Comparison of ENCODE assay signal across 30 cellular contexts in the genomic region with DNA sequence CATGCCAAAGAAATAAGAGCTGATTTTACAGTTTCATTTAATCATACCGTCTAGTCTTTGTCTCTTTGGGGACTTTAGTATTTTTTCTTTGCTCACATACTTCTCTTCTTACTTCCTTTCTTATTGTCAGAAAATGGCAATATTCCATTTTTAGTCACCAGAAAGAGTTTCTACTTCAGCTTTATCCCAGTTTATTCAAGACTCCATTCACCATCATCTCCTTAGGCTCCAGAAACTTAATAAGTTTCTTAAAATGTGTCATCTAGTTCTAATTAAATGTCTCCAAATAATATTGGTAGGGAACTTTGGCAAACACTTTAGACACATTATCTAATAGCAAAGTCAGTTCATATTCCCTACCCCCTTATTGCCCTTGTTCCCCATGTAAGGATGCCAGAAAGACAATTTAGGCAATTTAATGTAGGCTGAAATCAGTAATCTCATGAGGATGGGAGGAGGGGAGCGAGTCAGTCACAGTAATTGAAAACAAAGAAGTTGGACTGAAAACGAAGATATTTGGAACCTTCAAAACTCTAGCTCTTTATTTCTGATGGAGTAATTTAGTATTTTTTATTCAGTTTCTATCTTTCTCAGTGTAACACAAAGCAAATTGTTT. TPM values are rescaled to one million over a fixed set of nuclear protein-coding genes. Genes with fewer than 3 reads are reported as not detected.
"Had no signal": no experiment of that assay in that cellular context is flagged by ENCODE, and none has a peak within 500 bp of the region (broad histone marks: within the 10 kb centered on the region; RNA-seq: fewer than 3 reads in every experiment).

No MANE protein-coding gene starts in this region.

- H3K27ac ChIP-seq: RWPE1 had no signal

- H3K27ac Mint-ChIP-seq: activated B cell treated with CpG ODN at 0.5 μM for 24 hours; activated CD4-positive, alpha-beta T cell treated with anti-CD3 and anti-CD28 coated beads, Interleukin-2, amount 10 ng/mL, durations not matched to agents 24 days and 14 days; activated naive CD4-positive, alpha-beta T cell treated with anti-CD3 and anti-CD28 coated beads for 36 hours; activated naive CD8-positive, alpha-beta T cell; IgD-negative memory B cell; T-helper 17 cell had no signal

- H3K9me3 Mint-ChIP-seq: activated B cell treated with CpG ODN at 0.5 μM for 24 hours; activated T-cell treated with anti-CD3 and anti-CD28 coated beads, Interleukin-2, amount 50 U/mL, for 4 hours had no signal

- H3K4me3 Mint-ChIP-seq: activated B cell treated with CpG ODN at 0.5 μM for 24 hours; activated CD4-positive, alpha-beta T cell treated with anti-CD3 and anti-CD28 coated beads, Interleukin-2, amount 10 ng/mL, durations not matched to agents 24 days and 14 days; activated naive CD4-positive, alpha-beta T cell treated with anti-CD3 and anti-CD28 coated beads for 36 hours; activated naive CD8-positive, alpha-beta T cell; activated T-cell treated with anti-CD3 and anti-CD28 coated beads, Interleukin-2, amount 50 U/mL, for 4 hours; IgD-negative memory B cell; T-helper 17 cell had no signal

- H3K4me1 Mint-ChIP-seq: activated B cell treated with CpG ODN at 0.5 μM for 24 hours; activated CD4-positive, alpha-beta T cell treated with anti-CD3 and anti-CD28 coated beads, Interleukin-2, amount 10 ng/mL, durations not matched to agents 24 days and 14 days; IgD-negative memory B cell; T-helper 17 cell had no signal

- ATAC-seq: activated T-cell treated with anti-CD3 and anti-CD28 coated beads, Interleukin-2, amount 50 U/mL, for 4 hours; Panc1; T-helper 17 cell had no signal

- H3K27me3 Mint-ChIP-seq: activated naive CD8-positive, alpha-beta T cell had no signal

- DNase-seq: activated B cell treated with CpG ODN at 0.5 μM for 24 hours; activated CD4-positive, alpha-beta T cell treated with anti-CD3 and anti-CD28 coated beads for 1 hour; activated CD4-positive, alpha-beta T cell treated with anti-CD3 and anti-CD28 coated beads, Interleukin-2, amount 10 ng/mL, durations not matched to agents 24 days and 14 days; activated CD4-positive, alpha-beta T cell treated with anti-CD3 and anti-CD28 coated beads, Interleukin-2, amount 50 U/mL, for 48 hours; activated CD8-positive, alpha-beta memory T cell treated with anti-CD3 and anti-CD28 coated beads for 24 hours; activated effector memory CD4-positive, alpha-beta T cell treated with anti-CD3 and anti-CD28 coated beads, Interleukin-2, amount 50 U/mL, for 16 hours; activated naive CD4-positive, alpha-beta T cell treated with anti-CD3 and anti-CD28 coated beads for 36 hours; activated T-cell treated with anti-CD3 and anti-CD28 coated beads, Interleukin-2, amount 50 U/mL, for 4 hours; caudate nucleus; KG1; NCI-H1092; NCI-H1694; NCI-H2029; NCI-H2107; NCI-H2171 treated with DMSO at 0.1 percent for 48 hours; NCI-H226; NCI-H510A treated with DMSO at 0.1 percent for 48 hours; NCI-H69; NK-92 treated with Interleukin-12 subunit alpha and Interleukin-12 subunit beta, amount 100 ng/mL, for 24 hours; OCI-M1; SHP77 treated with DMSO at 0.1 percent for 48 hours; T-helper 17 cell; T-helper 9 cell had no signal

RNA-seq across cellular contexts. Expression of a gene that starts 15.0 kb away (rescaled TPM):
- total RNA-seq: activated B cell treated with CpG ODN at 0.5 μM for 24 hours; activated CD4-positive, alpha-beta T cell treated with anti-CD3 and anti-CD28 coated beads, Interleukin-2, amount 10 ng/mL, durations not matched to agents 24 days and 14 days; activated naive CD4-positive, alpha-beta T cell treated with anti-CD3 and anti-CD28 coated beads for 36 hours; activated T-cell treated with anti-CD3 and anti-CD28 coated beads, Interleukin-2, amount 50 U/mL, for 4 hours; MCF 10A; T-helper 17 cell had no signal
- polyA plus RNA-seq: IgD-negative memory B cell had no signal

RNA-seq across cellular contexts. Expression of a gene that starts 34.7 kb away (rescaled TPM):
- total RNA-seq: activated B cell treated with CpG ODN at 0.5 μM for 24 hours; activated CD4-positive, alpha-beta T cell treated with anti-CD3 and anti-CD28 coated beads, Interleukin-2, amount 10 ng/mL, durations not matched to agents 24 days and 14 days; activated naive CD4-positive, alpha-beta T cell treated with anti-CD3 and anti-CD28 coated beads for 36 hours; activated T-cell treated with anti-CD3 and anti-CD28 coated beads, Interleukin-2, amount 50 U/mL, for 4 hours; MCF 10A; SK-MEL-5; T-helper 17 cell had no signal
- polyA plus RNA-seq: adipose tissue, IgD-negative memory B cell had no signal
